Comparison of ENCODE assay signal across 18 cellular contexts in the genomic region with DNA sequence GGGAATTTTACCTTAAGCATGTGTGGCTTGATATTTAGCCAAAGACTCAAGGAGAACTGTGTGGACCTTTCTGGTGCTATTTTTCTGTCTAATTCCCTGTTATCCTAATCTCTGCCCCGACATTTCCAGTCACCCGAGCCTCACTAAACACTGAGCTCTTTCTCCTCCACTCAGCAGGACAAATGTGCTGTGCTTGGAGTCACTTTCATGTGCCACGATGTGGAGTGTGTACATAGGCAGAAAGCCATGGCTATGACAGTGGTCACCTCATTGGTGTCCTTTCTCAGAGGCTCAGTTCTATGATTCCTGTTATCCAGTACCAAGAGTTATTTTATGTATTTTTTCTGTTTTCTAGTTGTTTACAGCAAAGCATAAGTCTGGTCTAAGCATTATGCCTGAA.
"Had no signal": no experiment of that assay in that cellular context is flagged by ENCODE, and none has a peak within 500 bp of the region (broad histone marks: within the 10 kb centered on the region; RNA-seq: fewer than 3 reads in every experiment).

No MANE protein-coding gene starts in this region.

- H3K27ac ChIP-seq: dorsolateral prefrontal cortex, suprapubic skin, vagina had no signal

- H3K4me1 ChIP-seq: suprapubic skin had no signal

- H3K9me3 ChIP-seq: suprapubic skin, vagina had no signal

- DNase-seq: activated CD4-positive, alpha-beta T cell treated with anti-CD3 and anti-CD28 coated beads, Interleukin-2, amount 10 ng/mL, durations not matched to agents 7 days and 5 days; activated CD8-positive, alpha-beta memory T cell treated with anti-CD3 and anti-CD28 coated beads, Interleukin-2, amount 50 U/mL, for 4 hours; activated naive CD4-positive, alpha-beta T cell treated with anti-CD3 and anti-CD28 coated beads for 36 hours; activated T-cell treated with anti-CD3 and anti-CD28 coated beads, Interleukin-2, amount 50 U/mL, for 4 hours; central memory CD4-positive, alpha-beta T cell; dorsolateral prefrontal cortex; foreskin fibroblast; hypothalamus; mammary epithelial cell; occipital lobe; retina; small intestine; stimulated activated CD4-positive, alpha-beta T cell treated with anti-CD3 and anti-CD28 coated beads, Interleukin-4, amount 100 ng/mL, for 1 hour; stimulated activated naive CD8-positive, alpha-beta T cell treated with anti-CD3 and anti-CD28 coated beads, Interleukin-15, amount 100 ng/mL, for 72 hours; trophoblast cell had no signal

- ATAC-seq: activated CD4-positive, CD25-positive, alpha-beta regulatory T cell treated with anti-CD3 and anti-CD28 coated beads, Interleukin-2, amount 50 U/mL, for 24 hours; activated T-cell treated with anti-CD3 and anti-CD28 coated beads, Interleukin-2, amount 50 U/mL, for 4 hours; stimulated activated naive CD8-positive, alpha-beta T cell treated with anti-CD3 and anti-CD28 coated beads, Interleukin-15, amount 100 ng/mL, for 72 hours had no signal

- H3K4me3 ChIP-seq: dorsolateral prefrontal cortex, suprapubic skin, vagina had no signal

- H3K27me3 ChIP-seq: suprapubic skin, vagina had no signal

- H3K36me3 ChIP-seq: suprapubic skin, vagina had no signal
